12 cellular contexts compared by ENCODE assay signal in the genomic region with DNA sequence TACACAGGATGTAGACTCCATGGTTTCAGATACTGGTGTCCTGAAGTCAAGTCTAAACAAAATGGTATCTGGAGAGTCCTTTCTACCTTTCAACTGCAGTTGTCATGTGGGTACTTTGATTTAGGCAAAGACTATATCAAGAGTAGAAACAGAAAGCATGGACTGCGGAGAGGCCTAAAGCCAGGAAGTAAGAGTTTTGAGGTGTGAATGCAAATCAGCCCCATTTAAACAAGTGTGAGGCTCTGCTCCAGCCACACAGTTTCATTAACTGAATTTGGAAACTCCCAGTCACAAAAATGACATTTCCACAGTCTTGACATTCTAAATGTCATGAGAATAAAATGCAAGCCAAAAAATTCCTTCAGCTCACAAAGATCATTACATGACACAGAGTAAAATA.
A peak's percentile ranks its signal among the peaks of the same experiment; 100 is the strongest.
DNase-seq lines count a peak whose midpoint lies in the region; ATAC-seq lines count a peak whose summit lies in the region.
"Had no signal": no experiment of that assay in that cellular context is flagged by ENCODE, and none has a peak within 500 bp of the region (broad histone marks: within the 10 kb centered on the region; RNA-seq: fewer than 3 reads in every experiment).

No MANE protein-coding gene starts in this region.

- DNase-seq in germinal center (ENCODE audit: low spot score) (peak; percentile 1), mucosa of gallbladder (ENCODE audit: low spot score) (no peak), NCI-H510A treated with DMSO at 0.1 percent for 48 hours (lab: John Stamatoyannopoulos, UW) (no peak), NOMO-1 treated with dmso at 0.1 percent for 144 hours (lab: John Stamatoyannopoulos, UW; ENCODE audit: unreplicated experiment) (no peak), GF-D8 (lab: John Stamatoyannopoulos, UW) (no peak)
- DNase-seq: anterior cingulate cortex, esophagus squamous epithelium, left ventricle myocardium inferior, NCI-H82 had no signal

- ATAC-seq in GM18868 (IDR thresholded peaks at IDR 0.05; ENCODE audit: unreplicated experiment) (peak; percentile 99), GM21529 (IDR thresholded peaks at IDR 0.05; ENCODE audit: unreplicated experiment) (peak; percentile 99), HG03196 (IDR thresholded peaks at IDR 0.05; ENCODE audit: unreplicated experiment) (peak; percentile 96)
